Comparison of ENCODE assay signal across 1 cellular context in the genomic region with DNA sequence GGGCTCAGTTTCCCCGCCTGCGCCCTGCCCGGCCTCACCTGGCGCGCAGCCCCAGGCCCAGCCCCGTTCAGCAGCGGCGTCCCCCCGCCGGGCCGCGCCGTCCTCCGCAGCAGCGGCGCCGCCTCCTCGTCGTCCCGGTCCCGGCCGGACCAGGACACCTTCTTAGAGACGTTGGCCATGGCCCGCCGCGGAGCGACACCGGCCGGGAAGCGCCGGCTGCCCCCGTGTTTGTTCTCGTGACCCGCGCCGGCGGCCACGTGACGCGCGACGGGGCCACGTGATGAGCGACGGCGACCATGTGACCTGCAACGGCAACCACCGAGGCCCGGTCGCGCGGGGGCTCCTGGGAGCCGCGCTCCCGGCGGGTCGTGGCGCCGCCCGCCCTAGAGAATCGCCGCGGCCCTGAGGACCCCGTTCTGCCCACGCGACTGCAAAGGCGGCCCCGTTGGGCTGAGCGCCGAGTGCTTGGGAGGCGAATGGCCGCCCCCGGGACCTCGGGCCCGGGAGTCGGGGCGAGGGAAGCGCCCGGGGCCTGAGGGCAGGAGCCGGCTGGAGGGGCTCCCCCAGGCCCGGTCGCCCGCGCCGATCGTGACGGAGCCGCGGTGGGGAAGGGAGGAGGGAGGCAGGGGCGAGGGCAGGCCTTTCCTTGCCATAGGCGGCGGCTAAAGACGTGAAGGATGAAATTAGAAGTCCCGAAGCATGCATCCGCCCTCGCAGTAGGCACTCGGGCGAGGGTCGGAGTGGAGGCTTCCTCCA.
TF ChIP-seq lines count a peak whose summit lies in the region.

Gene CLCN7, minus strand, starts transcription at position 233 of the 756 bp plus-strand sequence. Its CDS starts 54 bp downstream, at position 179.

TF ChIP-seq in HepG2, 621 proteins besides CTCF, POLR2A, EP300 and RAD21 (continued from another document and continues in another):
- TF ChIP-seq, protein P1, sequence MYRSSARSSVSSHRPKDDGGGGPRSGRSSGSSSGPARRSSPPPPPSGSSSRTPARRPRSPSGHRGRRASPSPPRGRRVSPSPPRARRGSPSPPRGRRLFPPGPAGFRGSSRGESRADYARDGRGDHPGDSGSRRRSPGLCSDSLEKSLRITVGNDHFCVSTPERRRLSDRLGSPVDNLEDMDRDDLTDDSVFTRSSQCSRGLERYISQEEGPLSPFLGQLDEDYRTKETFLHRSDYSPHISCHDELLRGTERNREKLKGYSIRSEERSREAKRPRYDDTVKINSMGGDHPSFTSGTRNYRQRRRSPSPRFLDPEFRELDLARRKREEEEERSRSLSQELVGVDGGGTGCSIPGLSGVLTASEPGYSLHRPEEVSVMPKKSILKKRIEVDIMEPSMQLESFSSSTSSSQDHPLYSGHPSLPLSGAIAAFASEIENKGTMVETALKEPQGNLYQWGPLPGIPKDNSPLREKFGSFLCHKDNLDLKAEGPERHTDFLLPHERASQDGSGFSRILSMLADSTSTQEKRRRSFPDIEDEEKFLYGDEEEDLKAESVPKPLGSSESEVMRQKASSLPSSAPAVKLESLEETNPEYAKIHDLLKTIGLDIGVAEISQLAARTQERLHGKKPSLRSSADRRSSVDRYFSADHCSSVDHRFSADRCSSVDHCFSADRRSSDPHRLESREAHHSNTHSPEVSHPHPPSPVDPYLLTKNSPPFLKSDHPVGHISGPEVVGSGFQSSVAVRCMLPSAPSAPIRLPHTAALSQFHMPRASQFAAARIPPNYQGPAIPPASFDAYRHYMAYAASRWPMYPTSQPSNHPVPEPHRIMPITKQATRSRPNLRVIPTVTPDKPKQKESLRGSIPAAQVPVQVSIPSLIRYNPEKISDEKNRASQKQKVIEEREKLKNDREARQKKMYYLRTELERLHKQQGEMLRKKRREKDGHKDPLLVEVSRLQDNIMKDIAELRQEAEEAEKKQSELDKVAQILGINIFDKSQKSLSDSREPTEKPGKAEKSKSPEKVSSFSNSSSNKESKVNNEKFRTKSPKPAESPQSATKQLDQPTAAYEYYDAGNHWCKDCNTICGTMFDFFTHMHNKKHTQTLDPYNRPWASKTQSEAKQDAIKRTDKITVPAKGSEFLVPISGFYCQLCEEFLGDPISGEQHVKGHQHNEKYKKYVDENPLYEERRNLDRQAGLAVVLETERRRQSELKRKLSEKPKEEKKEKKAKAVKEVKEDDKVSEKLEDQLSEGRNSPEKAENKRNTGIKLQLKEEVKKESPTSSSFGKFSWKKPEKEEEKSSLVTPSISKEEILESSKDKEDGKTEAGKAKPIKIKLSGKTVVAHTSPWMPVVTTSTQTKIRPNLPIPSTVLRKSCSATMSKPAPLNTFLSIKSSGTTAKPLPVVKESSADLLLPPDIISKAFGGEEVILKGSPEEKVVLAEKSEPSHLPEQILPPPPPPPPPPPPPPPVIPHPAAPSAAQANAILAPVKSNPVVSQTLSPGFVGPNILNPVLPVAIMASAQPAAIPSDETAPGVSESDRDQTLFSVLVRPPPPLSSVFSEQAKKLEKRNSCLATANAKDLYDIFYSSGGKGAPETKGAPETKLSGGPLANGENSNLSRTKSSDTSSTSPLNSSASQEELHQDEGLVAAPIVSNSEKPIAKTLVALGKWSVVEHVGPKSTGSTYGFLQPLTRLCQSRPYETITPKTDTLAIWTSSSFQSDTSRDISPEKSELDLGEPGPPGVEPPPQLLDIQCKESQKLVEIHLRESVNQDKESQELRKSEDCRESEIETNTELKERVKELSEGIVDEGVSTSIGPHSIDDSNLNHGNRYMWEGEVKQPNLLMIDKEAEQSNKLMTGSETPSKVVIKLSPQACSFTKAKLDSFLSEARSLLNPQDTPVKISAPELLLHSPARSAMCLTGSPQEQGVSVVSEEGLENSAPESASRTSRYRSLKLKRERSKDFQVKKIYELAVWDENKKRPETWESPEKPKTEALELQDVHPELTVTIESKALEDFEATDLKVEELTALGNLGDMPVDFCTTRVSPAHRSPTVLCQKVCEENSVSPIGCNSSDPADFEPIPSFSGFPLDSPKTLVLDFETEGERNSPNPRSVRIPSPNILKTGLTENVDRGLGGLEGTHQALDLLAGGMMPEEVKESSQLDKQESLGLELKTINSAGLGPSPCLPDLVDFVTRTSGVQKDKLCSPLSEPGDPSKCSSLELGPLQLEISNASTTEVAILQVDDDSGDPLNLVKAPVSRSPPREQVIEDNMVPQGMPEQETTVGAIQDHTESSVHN (CRISPR knock-in tag; IDR thresholded peaks at IDR 0.05), result peak; percentile 89; the same call in 1 of the 2 replicates
- TF ChIP-seq ZNF850 (CRISPR knock-in tag; conservative IDR thresholded peaks at IDR 0.05), result no peak
- peak; percentile 77 for TF ChIP-seq TAF1 (CRISPR knock-in tag; IDR thresholded peaks at IDR 0.05)
- no peak for TF ChIP-seq ZNF496 (CRISPR knock-in tag; IDR thresholded peaks at IDR 0.05; ENCODE audit: insufficient replicate concordance)
- 0 out of 2 replicates have a peak, but pooled peaks have one; percentile 19 for TF ChIP-seq ZKSCAN8 (CRISPR knock-in tag; IDR thresholded peaks at IDR 0.05; ENCODE audit: borderline replicate concordance)
- TF ChIP-seq ZNF567 (CRISPR knock-in tag; IDR thresholded peaks at IDR 0.05; ENCODE audit: borderline replicate concordance), result no peak
- peak; percentile 75; the same call in 1 of the 2 replicates for TF ChIP-seq MTF2 (CRISPR knock-in tag; IDR thresholded peaks at IDR 0.05; ENCODE audit: borderline replicate concordance)
- TF ChIP-seq, protein P2, sequence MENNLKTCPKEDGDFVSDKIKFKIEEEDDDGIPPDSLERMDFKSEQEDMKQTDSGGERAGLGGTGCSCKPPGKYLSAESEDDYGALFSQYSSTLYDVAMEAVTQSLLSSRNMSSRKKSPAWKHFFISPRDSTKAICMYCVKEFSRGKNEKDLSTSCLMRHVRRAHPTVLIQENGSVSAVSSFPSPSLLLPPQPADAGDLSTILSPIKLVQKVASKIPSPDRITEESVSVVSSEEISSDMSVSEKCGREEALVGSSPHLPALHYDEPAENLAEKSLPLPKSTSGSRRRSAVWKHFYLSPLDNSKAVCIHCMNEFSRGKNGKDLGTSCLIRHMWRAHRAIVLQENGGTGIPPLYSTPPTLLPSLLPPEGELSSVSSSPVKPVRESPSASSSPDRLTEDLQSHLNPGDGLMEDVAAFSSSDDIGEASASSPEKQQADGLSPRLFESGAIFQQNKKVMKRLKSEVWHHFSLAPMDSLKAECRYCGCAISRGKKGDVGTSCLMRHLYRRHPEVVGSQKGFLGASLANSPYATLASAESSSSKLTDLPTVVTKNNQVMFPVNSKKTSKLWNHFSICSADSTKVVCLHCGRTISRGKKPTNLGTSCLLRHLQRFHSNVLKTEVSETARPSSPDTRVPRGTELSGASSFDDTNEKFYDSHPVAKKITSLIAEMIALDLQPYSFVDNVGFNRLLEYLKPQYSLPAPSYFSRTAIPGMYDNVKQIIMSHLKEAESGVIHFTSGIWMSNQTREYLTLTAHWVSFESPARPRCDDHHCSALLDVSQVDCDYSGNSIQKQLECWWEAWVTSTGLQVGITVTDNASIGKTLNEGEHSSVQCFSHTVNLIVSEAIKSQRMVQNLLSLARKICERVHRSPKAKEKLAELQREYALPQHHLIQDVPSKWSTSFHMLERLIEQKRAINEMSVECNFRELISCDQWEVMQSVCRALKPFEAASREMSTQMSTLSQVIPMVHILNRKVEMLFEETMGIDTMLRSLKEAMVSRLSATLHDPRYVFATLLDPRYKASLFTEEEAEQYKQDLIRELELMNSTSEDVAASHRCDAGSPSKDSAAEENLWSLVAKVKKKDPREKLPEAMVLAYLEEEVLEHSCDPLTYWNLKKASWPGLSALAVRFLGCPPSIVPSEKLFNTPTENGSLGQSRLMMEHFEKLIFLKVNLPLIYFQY (CRISPR knock-in tag; IDR thresholded peaks at IDR 0.05; ENCODE audit: borderline replicate concordance), result peak; percentile 75; the same call in 1 of the 2 replicates
- TF ChIP-seq ZNF891 (CRISPR knock-in tag; IDR thresholded peaks at IDR 0.05), result no peak
- TF ChIP-seq ZC3H4 (CRISPR knock-in tag; IDR thresholded peaks at IDR 0.05; ENCODE audit: borderline replicate concordance), result no peak
- peak; percentile 65 for TF ChIP-seq RBM39 (IDR thresholded peaks at IDR 0.05; ENCODE audit: low read depth, low read length, poor library complexity, severe bottlenecking)
- no peak for TF ChIP-seq SOX13 (IDR thresholded peaks at IDR 0.05)
- peak in 1 of 2 experiments; percentile 62; a peak in 1 of 4 replicates for TF ChIP-seq SOX13 (CRISPR knock-in tag; conservative IDR thresholded peaks at IDR 0.05 in 1 of 2, IDR thresholded peaks at IDR 0.05 in 1 of 2)
- TF ChIP-seq ARNT (IDR thresholded peaks at IDR 0.05), result no peak
- no peak for TF ChIP-seq NR2F6 (IDR thresholded peaks at IDR 0.05)
- TF ChIP-seq NR2F6 (CRISPR knock-in tag; IDR thresholded peaks at IDR 0.05), result peak; percentile 76; the same call in 1 of the 2 replicates
- peak; percentile 87; the same call in 1 of the 2 replicates for TF ChIP-seq DR1 (CRISPR knock-in tag; IDR thresholded peaks at IDR 0.05)
- TF ChIP-seq HOXA7 (CRISPR knock-in tag; IDR thresholded peaks at IDR 0.05), result no peak
- no peak for TF ChIP-seq KLF15 (CRISPR knock-in tag; IDR thresholded peaks at IDR 0.05; ENCODE audit: borderline replicate concordance)
- TF ChIP-seq ZZZ3 (CRISPR knock-in tag; IDR thresholded peaks at IDR 0.05; ENCODE audit: borderline replicate concordance), result peak; percentile 87; the same call in 1 of the 2 replicates
- TF ChIP-seq ZNF589 (CRISPR knock-in tag; conservative IDR thresholded peaks at IDR 0.05), result peak; percentile 92
- no peak for TF ChIP-seq ONECUT2 (CRISPR knock-in tag; IDR thresholded peaks at IDR 0.05)
- TF ChIP-seq ZMAT3 (CRISPR knock-in tag; conservative IDR thresholded peaks at IDR 0.05), result peak; percentile 95
- peak; percentile 91; the same call in 1 of the 2 replicates for TF ChIP-seq ZNF543 (CRISPR knock-in tag; IDR thresholded peaks at IDR 0.05)
- no peak for TF ChIP-seq ZNF264 (CRISPR knock-in tag; IDR thresholded peaks at IDR 0.05)
- no peak for TF ChIP-seq ZNF7 (CRISPR knock-in tag; IDR thresholded peaks at IDR 0.05)
- no peak for TF ChIP-seq ZNF224 (CRISPR knock-in tag; IDR thresholded peaks at IDR 0.05)
- no peak for TF ChIP-seq GLMP (CRISPR knock-in tag; IDR thresholded peaks at IDR 0.05; ENCODE audit: borderline replicate concordance)
- peak; percentile 49 for TF ChIP-seq ETV5 (CRISPR knock-in tag; IDR thresholded peaks at IDR 0.05; ENCODE audit: borderline replicate concordance)
- no peak for TF ChIP-seq ZFP1 (CRISPR knock-in tag; IDR thresholded peaks at IDR 0.05)
- TF ChIP-seq ZXDC (CRISPR knock-in tag; IDR thresholded peaks at IDR 0.05), result peak; percentile 76; the same call in 1 of the 2 replicates
- TF ChIP-seq ZHX1 (CRISPR knock-in tag; IDR thresholded peaks at IDR 0.05; ENCODE audit: low read depth), result 0 out of 2 replicates have a peak, but pooled peaks have one; percentile 38
